Comparison of ENCODE assay signal across 1 cellular context in the genomic region with DNA sequence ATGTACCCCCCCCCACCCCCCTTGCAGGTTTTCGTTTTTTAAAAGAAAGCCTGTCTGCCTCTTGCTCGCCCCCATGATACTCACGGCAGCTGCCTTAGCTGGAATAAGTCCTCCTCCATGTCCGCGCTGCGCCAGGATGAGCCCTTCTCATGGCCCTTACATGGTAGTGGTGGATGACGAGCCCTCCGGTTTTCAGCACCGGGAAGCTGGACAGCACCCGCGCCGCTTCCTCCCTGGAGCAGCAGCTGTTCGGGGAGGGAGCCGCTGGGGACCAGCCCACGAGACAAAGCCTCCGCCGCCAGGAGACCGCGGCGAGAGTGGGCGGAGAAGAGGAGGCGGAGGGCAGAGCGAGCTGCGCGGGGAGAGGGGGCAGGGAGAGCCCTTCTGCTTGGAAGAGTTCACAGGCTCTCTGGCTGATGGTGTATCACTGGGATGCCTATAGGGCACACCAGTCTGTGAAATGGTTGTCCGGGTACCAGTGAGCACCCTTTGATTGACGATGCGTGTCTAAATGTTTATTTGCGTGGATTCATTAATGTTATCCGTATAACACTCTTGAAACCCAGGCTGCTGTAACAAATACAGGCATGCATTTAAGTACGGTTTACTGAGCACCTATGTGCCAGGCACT.
TF ChIP-seq lines count a peak whose summit lies in the region.

A gene with protein sequence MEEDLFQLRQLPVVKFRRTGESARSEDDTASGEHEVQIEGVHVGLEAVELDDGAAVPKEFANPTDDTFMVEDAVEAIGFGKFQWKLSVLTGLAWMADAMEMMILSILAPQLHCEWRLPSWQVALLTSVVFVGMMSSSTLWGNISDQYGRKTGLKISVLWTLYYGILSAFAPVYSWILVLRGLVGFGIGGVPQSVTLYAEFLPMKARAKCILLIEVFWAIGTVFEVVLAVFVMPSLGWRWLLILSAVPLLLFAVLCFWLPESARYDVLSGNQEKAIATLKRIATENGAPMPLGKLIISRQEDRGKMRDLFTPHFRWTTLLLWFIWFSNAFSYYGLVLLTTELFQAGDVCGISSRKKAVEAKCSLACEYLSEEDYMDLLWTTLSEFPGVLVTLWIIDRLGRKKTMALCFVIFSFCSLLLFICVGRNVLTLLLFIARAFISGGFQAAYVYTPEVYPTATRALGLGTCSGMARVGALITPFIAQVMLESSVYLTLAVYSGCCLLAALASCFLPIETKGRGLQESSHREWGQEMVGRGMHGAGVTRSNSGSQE (minus strand): TSS at position 319 of the 631 bp plus-strand sequence. CDS start 200 bp downstream, at position 119.

TF ChIP-seq in HepG2, 621 proteins besides CTCF, POLR2A, EP300 and RAD21 (continued from another document and continues in another):
- TF ChIP-seq AHDC1 (CRISPR knock-in tag; IDR thresholded peaks at IDR 0.05; ENCODE audit: borderline replicate concordance) (no peak), ZBTB42 (CRISPR knock-in tag; IDR thresholded peaks at IDR 0.05) (no peak), ZNF891 (CRISPR knock-in tag; IDR thresholded peaks at IDR 0.05) (peak; percentile 94), ZC3H4 (CRISPR knock-in tag; IDR thresholded peaks at IDR 0.05; ENCODE audit: borderline replicate concordance) (no peak), HNRNPK (IDR thresholded peaks at IDR 0.05; ENCODE audit: low read depth, low read length, poor library complexity, severe bottlenecking) (peak; percentile 17), ZNF431 (CRISPR knock-in tag; IDR thresholded peaks at IDR 0.05; ENCODE audit: borderline replicate concordance, low read depth) (peak; percentile 73; the same call in 1 of the 2 replicates), ZNF136 (CRISPR knock-in tag; IDR thresholded peaks at IDR 0.05; ENCODE audit: low read depth) (no peak), MAZ (IDR thresholded peaks at IDR 0.05; ENCODE audit: borderline replicate concordance, low read depth, low read length) (0 out of 2 replicates have a peak, but pooled peaks have one; percentile 35), MAZ (CRISPR knock-in tag; IDR thresholded peaks at IDR 0.05; ENCODE audit: low read depth) (no peak), MED13 (CRISPR knock-in tag; IDR thresholded peaks at IDR 0.05) (peak; percentile 88; the same call in 1 of the 2 replicates), RXRA (CRISPR knock-in tag; IDR thresholded peaks at IDR 0.05) (peak; percentile 66; the same call in 1 of the 2 replicates), NCOA5 (CRISPR knock-in tag; IDR thresholded peaks at IDR 0.05) (no peak), PRMT3 (CRISPR knock-in tag; IDR thresholded peaks at IDR 0.05; ENCODE audit: borderline replicate concordance, low read depth) (no peak; the same call in 1 of the 2 replicates), ZSCAN31 (CRISPR knock-in tag; IDR thresholded peaks at IDR 0.05; ENCODE audit: low read depth) (peak; percentile 47), CHD2 (IDR thresholded peaks at IDR 0.05; ENCODE audit: low read depth, low read length) (no peak), ETS1 (CRISPR knock-in tag; IDR thresholded peaks at IDR 0.05) (no peak), ATRX (CRISPR knock-in tag; IDR thresholded peaks at IDR 0.05; ENCODE audit: borderline replicate concordance) (no peak), GABPB1 (CRISPR knock-in tag; IDR thresholded peaks at IDR 0.05) (peak; percentile 91), ZMAT5 (CRISPR knock-in tag; IDR thresholded peaks at IDR 0.05; ENCODE audit: borderline replicate concordance, low read depth) (no peak), NFATC3 (CRISPR knock-in tag; IDR thresholded peaks at IDR 0.05) (no peak), HNF1A (IDR thresholded peaks at IDR 0.05; ENCODE audit: low read depth) (no peak), HNF1A (CRISPR knock-in tag; IDR thresholded peaks at IDR 0.05; ENCODE audit: borderline replicate concordance) (peak; percentile 57; the same call in 1 of the 2 replicates), ZNF747 (CRISPR knock-in tag; IDR thresholded peaks at IDR 0.05; ENCODE audit: borderline replicate concordance) (no peak), CEBPB (IDR thresholded peaks at IDR 0.05; ENCODE audit: borderline replicate concordance, low read depth, low read length) (no peak), ZNF589 (CRISPR knock-in tag; conservative IDR thresholded peaks at IDR 0.05) (peak; percentile 92), TARDBP (CRISPR knock-in tag; IDR thresholded peaks at IDR 0.05) (peak; percentile 60), SRSF1 (optimal IDR thresholded peaks at IDR 0.05; ENCODE audit: low read depth, low read length) (no peak), ZNF331 (CRISPR knock-in tag; IDR thresholded peaks at IDR 0.05) (peak; percentile 97), MIER3 (CRISPR knock-in tag; IDR thresholded peaks at IDR 0.05; ENCODE audit: borderline replicate concordance) (peak; percentile 80; the same call in 1 of the 2 replicates), CHCHD3 (CRISPR knock-in tag; IDR thresholded peaks at IDR 0.05) (no peak), ZNF260 (CRISPR knock-in tag; IDR thresholded peaks at IDR 0.05; ENCODE audit: borderline replicate concordance, low read depth) (no peak)
- TF ChIP-seq, protein P1, sequence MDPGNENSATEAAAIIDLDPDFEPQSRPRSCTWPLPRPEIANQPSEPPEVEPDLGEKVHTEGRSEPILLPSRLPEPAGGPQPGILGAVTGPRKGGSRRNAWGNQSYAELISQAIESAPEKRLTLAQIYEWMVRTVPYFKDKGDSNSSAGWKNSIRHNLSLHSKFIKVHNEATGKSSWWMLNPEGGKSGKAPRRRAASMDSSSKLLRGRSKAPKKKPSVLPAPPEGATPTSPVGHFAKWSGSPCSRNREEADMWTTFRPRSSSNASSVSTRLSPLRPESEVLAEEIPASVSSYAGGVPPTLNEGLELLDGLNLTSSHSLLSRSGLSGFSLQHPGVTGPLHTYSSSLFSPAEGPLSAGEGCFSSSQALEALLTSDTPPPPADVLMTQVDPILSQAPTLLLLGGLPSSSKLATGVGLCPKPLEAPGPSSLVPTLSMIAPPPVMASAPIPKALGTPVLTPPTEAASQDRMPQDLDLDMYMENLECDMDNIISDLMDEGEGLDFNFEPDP (CRISPR knock-in tag; conservative IDR thresholded peaks at IDR 0.05): no peak
- TF ChIP-seq, protein P2, sequence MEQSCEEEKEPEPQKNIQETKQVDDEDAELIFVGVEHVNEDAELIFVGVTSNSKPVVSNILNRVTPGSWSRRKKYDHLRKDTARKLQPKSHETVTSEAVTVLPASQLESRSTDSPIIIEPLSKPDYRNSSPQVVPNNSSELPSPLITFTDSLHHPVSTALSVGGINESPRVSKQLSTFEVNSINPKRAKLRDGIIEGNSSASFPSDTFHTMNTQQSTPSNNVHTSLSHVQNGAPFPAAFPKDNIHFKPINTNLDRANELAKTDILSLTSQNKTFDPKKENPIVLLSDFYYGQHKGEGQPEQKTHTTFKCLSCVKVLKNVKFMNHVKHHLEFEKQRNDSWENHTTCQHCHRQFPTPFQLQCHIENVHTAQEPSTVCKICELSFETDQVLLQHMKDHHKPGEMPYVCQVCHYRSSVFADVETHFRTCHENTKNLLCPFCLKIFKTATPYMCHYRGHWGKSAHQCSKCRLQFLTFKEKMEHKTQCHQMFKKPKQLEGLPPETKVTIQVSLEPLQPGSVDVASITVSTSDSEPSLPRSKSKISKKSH (CRISPR knock-in tag; IDR thresholded peaks at IDR 0.05; ENCODE audit: borderline replicate concordance): peak; percentile 95
- TF ChIP-seq, protein P3, sequence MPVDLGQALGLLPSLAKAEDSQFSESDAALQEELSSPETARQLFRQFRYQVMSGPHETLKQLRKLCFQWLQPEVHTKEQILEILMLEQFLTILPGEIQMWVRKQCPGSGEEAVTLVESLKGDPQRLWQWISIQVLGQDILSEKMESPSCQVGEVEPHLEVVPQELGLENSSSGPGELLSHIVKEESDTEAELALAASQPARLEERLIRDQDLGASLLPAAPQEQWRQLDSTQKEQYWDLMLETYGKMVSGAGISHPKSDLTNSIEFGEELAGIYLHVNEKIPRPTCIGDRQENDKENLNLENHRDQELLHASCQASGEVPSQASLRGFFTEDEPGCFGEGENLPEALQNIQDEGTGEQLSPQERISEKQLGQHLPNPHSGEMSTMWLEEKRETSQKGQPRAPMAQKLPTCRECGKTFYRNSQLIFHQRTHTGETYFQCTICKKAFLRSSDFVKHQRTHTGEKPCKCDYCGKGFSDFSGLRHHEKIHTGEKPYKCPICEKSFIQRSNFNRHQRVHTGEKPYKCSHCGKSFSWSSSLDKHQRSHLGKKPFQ (CRISPR knock-in tag; IDR thresholded peaks at IDR 0.05; ENCODE audit: insufficient replicate concordance): no peak
- TF ChIP-seq, protein P4, sequence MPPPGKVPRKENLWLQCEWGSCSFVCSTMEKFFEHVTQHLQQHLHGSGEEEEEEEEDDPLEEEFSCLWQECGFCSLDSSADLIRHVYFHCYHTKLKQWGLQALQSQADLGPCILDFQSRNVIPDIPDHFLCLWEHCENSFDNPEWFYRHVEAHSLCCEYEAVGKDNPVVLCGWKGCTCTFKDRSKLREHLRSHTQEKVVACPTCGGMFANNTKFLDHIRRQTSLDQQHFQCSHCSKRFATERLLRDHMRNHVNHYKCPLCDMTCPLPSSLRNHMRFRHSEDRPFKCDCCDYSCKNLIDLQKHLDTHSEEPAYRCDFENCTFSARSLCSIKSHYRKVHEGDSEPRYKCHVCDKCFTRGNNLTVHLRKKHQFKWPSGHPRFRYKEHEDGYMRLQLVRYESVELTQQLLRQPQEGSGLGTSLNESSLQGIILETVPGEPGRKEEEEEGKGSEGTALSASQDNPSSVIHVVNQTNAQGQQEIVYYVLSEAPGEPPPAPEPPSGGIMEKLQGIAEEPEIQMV (CRISPR knock-in tag; IDR thresholded peaks at IDR 0.05; ENCODE audit: low read depth): peak; percentile 73; the same call in 1 of the 2 replicates
